ENCODE assay signal across 1 cellular context in genomic region chr9:125852386-125852785, GRCh38.
TF ChIP-seq lines count a peak whose summit lies in the region.

No MANE protein-coding gene starts in this region.

TF ChIP-seq in GM23338, 12 proteins besides CTCF, POLR2A, EP300 and RAD21 (continued from another document):
- TF ChIP-seq, protein P1, sequence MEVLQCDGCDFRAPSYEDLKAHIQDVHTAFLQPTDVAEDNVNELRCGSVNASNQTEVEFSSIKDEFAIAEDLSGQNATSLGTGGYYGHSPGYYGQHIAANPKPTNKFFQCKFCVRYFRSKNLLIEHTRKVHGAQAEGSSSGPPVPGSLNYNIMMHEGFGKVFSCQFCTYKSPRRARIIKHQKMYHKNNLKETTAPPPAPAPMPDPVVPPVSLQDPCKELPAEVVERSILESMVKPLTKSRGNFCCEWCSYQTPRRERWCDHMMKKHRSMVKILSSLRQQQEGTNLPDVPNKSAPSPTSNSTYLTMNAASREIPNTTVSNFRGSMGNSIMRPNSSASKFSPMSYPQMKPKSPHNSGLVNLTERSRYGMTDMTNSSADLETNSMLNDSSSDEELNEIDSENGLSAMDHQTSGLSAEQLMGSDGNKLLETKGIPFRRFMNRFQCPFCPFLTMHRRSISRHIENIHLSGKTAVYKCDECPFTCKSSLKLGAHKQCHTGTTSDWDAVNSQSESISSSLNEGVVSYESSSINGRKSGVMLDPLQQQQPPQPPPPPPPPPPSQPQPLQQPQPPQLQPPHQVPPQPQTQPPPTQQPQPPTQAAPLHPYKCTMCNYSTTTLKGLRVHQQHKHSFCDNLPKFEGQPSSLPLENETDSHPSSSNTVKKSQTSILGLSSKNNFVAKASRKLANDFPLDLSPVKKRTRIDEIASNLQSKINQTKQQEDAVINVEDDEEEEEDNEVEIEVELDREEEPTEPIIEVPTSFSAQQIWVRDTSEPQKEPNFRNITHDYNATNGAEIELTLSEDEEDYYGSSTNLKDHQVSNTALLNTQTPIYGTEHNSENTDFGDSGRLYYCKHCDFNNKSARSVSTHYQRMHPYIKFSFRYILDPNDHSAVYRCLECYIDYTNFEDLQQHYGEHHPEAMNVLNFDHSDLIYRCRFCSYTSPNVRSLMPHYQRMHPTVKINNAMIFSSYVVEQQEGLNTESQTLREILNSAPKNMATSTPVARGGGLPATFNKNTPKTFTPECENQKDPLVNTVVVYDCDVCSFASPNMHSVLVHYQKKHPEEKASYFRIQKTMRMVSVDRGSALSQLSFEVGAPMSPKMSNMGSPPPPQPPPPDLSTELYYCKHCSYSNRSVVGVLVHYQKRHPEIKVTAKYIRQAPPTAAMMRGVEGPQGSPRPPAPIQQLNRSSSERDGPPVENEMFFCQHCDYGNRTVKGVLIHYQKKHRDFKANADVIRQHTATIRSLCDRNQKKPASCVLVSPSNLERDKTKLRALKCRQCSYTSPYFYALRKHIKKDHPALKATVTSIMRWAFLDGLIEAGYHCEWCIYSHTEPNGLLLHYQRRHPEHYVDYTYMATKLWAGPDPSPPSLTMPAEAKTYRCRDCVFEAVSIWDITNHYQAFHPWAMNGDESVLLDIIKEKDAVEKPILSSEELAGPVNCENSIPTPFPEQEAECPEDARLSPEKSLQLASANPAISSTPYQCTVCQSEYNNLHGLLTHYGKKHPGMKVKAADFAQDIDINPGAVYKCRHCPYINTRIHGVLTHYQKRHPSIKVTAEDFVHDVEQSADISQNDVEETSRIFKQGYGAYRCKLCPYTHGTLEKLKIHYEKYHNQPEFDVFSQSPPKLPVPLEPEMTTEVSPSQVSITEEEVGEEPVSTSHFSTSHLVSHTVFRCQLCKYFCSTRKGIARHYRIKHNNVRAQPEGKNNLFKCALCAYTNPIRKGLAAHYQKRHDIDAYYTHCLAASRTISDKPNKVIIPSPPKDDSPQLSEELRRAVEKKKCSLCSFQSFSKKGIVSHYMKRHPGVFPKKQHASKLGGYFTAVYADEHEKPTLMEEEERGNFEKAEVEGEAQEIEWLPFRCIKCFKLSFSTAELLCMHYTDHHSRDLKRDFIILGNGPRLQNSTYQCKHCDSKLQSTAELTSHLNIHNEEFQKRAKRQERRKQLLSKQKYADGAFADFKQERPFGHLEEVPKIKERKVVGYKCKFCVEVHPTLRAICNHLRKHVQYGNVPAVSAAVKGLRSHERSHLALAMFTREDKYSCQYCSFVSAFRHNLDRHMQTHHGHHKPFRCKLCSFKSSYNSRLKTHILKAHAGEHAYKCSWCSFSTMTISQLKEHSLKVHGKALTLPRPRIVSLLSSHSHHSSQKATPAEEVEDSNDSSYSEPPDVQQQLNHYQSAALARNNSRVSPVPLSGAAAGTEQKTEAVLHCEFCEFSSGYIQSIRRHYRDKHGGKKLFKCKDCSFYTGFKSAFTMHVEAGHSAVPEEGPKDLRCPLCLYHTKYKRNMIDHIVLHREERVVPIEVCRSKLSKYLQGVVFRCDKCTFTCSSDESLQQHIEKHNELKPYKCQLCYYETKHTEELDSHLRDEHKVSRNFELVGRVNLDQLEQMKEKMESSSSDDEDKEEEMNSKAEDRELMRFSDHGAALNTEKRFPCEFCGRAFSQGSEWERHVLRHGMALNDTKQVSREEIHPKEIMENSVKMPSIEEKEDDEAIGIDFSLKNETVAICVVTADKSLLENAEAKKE (CRISPR knock-in tag; IDR thresholded peaks at IDR 0.05) = no peak
- TF ChIP-seq NANOG (IDR thresholded peaks at IDR 0.05; ENCODE audit: borderline replicate concordance) (no peak), POLR2AphosphoS5 (IDR thresholded peaks at IDR 0.05; ENCODE audit: low read depth) (no peak), EZH2 (IDR thresholded peaks at IDR 0.05; ENCODE audit: low read depth, unreplicated experiment) (no peak), STAT1 (IDR thresholded peaks at IDR 0.05; ENCODE audit: unreplicated experiment) (no peak)
TF ChIP-seq in GM23338: peak in this region for 0.
